In the genomic region with DNA sequence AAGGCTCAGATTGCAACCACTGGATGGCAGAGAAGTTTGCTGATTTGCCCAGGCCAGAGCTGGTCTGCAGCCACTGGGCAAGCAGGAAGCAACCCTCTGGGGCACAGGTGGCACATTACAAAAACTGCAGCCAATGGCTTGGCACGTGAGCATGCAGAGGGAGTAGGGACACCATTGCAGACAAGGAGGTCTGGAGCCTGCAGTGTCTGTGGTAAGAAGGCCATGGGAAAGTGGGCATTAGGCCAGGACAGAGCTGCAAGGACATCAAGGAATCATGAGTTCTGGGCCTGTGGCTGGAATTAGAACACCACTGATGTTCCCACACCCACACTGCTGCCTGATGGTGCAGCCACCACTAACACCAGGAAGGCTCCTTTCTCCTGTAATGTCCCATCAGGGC, we compare ENCODE assay signal across 12 cellular contexts.
"Had no signal": no experiment of that assay in that cellular context is flagged by ENCODE, and none has a peak within 500 bp of the region (broad histone marks: within the 10 kb centered on the region; RNA-seq: fewer than 3 reads in every experiment).

No MANE protein-coding gene starts in this region.

- H3K4me1 ChIP-seq: psoas muscle, sigmoid colon, testis had no signal

- H3K27me3 ChIP-seq: sigmoid colon, testis had no signal

- H3K9me3 ChIP-seq: sigmoid colon, testis had no signal

- H3K27ac ChIP-seq: psoas muscle, sigmoid colon, testis had no signal

- H3K27me3 Mint-ChIP-seq: stimulated activated naive CD8-positive, alpha-beta T cell treated with anti-CD3 and anti-CD28 coated beads, Interleukin-15, amount 100 ng/mL, for 72 hours had no signal

- ATAC-seq: activated CD4-positive, CD25-positive, alpha-beta regulatory T cell treated with anti-CD3 and anti-CD28 coated beads, Interleukin-2, amount 50 U/mL, for 24 hours; psoas muscle; stimulated activated naive CD8-positive, alpha-beta T cell treated with anti-CD3 and anti-CD28 coated beads, Interleukin-15, amount 100 ng/mL, for 72 hours had no signal

- DNase-seq: activated naive CD4-positive, alpha-beta T cell treated with Interleukin-2 at 50 U/mL for 16 hours; aorta; dermis blood vessel endothelial cell; hippocampal formation; kidney; psoas muscle; sigmoid colon; stimulated activated CD4-positive, alpha-beta T cell treated with anti-CD3 and anti-CD28 coated beads, Interleukin-1b, Interleukin-23, amount 100 ng/mL, for 48 hours; stimulated activated naive CD8-positive, alpha-beta T cell treated with anti-CD3 and anti-CD28 coated beads, Interleukin-15, amount 100 ng/mL, for 72 hours; SW 1271; testis had no signal

- H3K4me3 ChIP-seq: psoas muscle, sigmoid colon, testis had no signal

- H3K36me3 ChIP-seq: sigmoid colon had no signal

- H3K4me3 Mint-ChIP-seq: stimulated activated naive CD8-positive, alpha-beta T cell treated with anti-CD3 and anti-CD28 coated beads, Interleukin-15, amount 100 ng/mL, for 72 hours had no signal

- H3K4me1 Mint-ChIP-seq: stimulated activated naive CD8-positive, alpha-beta T cell treated with anti-CD3 and anti-CD28 coated beads, Interleukin-15, amount 100 ng/mL, for 72 hours had no signal
